In the genomic region with DNA sequence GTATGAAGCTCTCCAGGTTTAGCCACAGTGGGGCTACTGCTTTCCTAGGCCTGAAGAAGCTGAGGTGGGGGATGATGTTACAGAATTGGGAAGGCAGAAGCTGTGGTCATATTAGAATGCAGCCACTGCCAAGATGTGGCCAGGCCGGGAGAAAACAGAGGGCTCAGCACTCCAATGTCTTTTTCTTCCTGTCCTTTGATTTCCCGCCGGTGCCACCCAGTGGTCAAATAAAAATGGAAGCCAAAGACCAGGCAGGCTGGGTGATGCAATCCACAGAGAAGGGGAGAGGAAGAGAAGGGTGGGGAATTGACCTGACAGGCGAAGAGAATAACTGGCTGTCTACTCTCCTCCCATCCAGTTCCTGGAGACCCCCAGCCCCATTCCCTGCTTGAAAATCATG, we compare ENCODE assay signal across 8 cellular contexts.
DNase-seq lines count a peak whose midpoint lies in the region; ATAC-seq and FAIRE-seq lines count a peak whose summit lies in the region.

No MANE protein-coding gene starts in this region.

- intact Hi-C loops in activated CD4-positive, alpha-beta memory T cell treated with anti-CD3 and anti-CD28 coated beads for 36 hours (cut with micrococcal nuclease), result no loop called here

- no peak for ATAC-seq in HG02840 (IDR thresholded peaks at IDR 0.05; ENCODE audit: low FRiP score, unreplicated experiment)
- no peak for ATAC-seq in GM19023 (IDR thresholded peaks at IDR 0.05; ENCODE audit: unreplicated experiment)

- POLR2A ChIA-PET in activated CD4-positive, alpha-beta memory T cell treated with anti-CD3 and anti-CD28 coated beads for 36 hours (lab: Charles Lee), result no interaction called here

- peak; percentile 60 for DNase-seq in Ammon's horn (ENCODE audit: low spot score)
- no peak for DNase-seq in GM18507 (ENCODE audit: extremely low spot score, insufficient read length, low read depth)
- DNase-seq in NCI-H82 treated with DMSO at 0.1 percent for 48 hours (lab: John Stamatoyannopoulos, UW; ENCODE audit: unreplicated experiment), result peak; percentile 49
- DNase-seq in foreskin melanocyte, result peak; percentile 4
- no peak for DNase-seq in effector CD8-positive, alpha-beta T cell (lab: John Stamatoyannopoulos, UW)
- DNase-seq in activated CD4-positive, alpha-beta memory T cell treated with anti-CD3 and anti-CD28 coated beads for 36 hours, result no peak

- H3K27ac Mint-ChIP-seq in activated CD4-positive, alpha-beta memory T cell treated with anti-CD3 and anti-CD28 coated beads for 36 hours, result no peak overlapping the region

- H3K9me3 Mint-ChIP-seq in activated CD4-positive, alpha-beta memory T cell treated with anti-CD3 and anti-CD28 coated beads for 36 hours, result no peaks in the 10 kb centered on the region

- peak; percentile 55 for FAIRE-seq in GM18507 (lab: Jason Lieb, UNC)

- H3K27me3 Mint-ChIP-seq in activated CD4-positive, alpha-beta memory T cell treated with anti-CD3 and anti-CD28 coated beads for 36 hours, result peaks cover 10% of the 10 kb centered on the region

- H3K4me1 Mint-ChIP-seq in activated CD4-positive, alpha-beta memory T cell treated with anti-CD3 and anti-CD28 coated beads for 36 hours (ENCODE audit: low read depth), result no peaks in the 10 kb centered on the region

- H3K36me3 Mint-ChIP-seq in activated CD4-positive, alpha-beta memory T cell treated with anti-CD3 and anti-CD28 coated beads for 36 hours, result no peaks in the 10 kb centered on the region

- CTCF ChIA-PET in activated CD4-positive, alpha-beta memory T cell treated with anti-CD3 and anti-CD28 coated beads for 36 hours (lab: Charles Lee), result no interaction called here

- no peak overlapping the region for H3K4me3 Mint-ChIP-seq in activated CD4-positive, alpha-beta memory T cell treated with anti-CD3 and anti-CD28 coated beads for 36 hours

Comparison
In these comparisons a context has a peak if more than half of its experiments do, and no peak if none do; other contexts are left out.
1. DNase-seq: peak in Ammon's horn (single experiment), NCI-H82 treated with DMSO at 0.1 percent for 48 hours (single experiment) and foreskin melanocyte (single experiment); none in GM18507 (single experiment), effector CD8-positive, alpha-beta T cell (single experiment) and activated CD4-positive, alpha-beta memory T cell treated with anti-CD3 and anti-CD28 coated beads for 36 hours (single experiment).